13 cellular contexts compared by ENCODE assay signal in the genomic region with DNA sequence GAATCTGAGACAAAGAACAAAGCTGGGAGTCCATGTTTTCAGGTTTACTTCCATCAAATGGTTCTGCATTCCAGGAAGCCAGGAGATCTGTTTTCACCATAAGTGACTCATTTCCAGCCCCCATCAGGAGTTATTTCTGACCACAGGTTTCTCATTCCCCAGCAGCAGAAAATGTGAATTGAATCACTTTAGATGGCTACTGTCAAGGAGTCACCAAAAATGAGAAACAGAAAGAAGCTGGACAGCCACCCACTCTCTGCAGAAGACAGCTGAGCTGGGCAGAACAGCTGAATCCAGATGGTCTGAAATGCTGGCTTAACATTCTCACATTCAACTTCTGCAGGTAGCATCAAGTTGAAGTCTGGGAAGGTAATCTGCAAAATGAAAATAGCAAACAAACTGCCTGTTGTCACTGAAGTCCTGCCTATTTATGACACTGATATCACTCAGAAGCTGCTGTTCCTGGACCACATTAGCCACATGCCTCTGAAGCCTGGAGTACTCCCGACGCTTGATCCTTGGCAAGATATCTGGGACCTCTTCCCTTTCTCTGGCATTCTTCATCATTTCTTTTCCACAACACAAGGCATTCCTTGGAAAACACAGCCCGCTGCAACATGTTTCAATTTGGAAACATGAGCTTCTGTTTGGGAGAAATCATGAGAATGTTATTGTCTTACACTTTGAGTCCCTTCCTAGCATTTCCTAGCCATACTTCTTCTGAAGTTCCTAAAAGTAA. TPM values are rescaled to one million over a fixed set of nuclear protein-coding genes. Genes with fewer than 3 reads are reported as not detected.
DNase-seq lines count a peak whose midpoint lies in the region; ATAC-seq, FAIRE-seq and TF ChIP-seq lines count a peak whose summit lies in the region.
"Had no signal": no experiment of that assay in that cellular context is flagged by ENCODE, and none has a peak within 500 bp of the region (broad histone marks: within the 10 kb centered on the region; RNA-seq: fewer than 3 reads in every experiment).

No MANE protein-coding gene starts in this region.

- TF ChIP-seq POLR2A in sigmoid colon (IDR thresholded peaks at IDR 0.05) = no peak
- no peak for TF ChIP-seq POLR2A in thyroid gland (IDR thresholded peaks at IDR 0.05)

- H3K4me1 Mint-ChIP-seq in HFFc6 (ENCODE audit: low read depth) = peaks cover 50% of the 10 kb centered on the region
- H3K4me1 Mint-ChIP-seq in activated T-helper 17 cell treated with anti-CD3 and anti-CD28 coated beads, Interleukin-2, amount 50 U/mL, for 72 hours = no peaks in the 10 kb centered on the region

- peak overlapping the region; percentile 81 for H3K4me3 Mint-ChIP-seq in HFFc6
- H3K4me3 Mint-ChIP-seq in activated T-helper 17 cell treated with anti-CD3 and anti-CD28 coated beads, Interleukin-2, amount 50 U/mL, for 72 hours = no peak overlapping the region
- H3K4me3 Mint-ChIP-seq: naive thymus-derived CD8-positive, alpha-beta T cell had no signal

- no peak for FAIRE-seq in GM19239 (lab: Jason Lieb, UNC)
- FAIRE-seq: D721Med had no signal

- H3K27ac ChIP-seq in sigmoid colon (peak overlapping the region; percentile 9 to 61 (median 28)), thyroid gland (no peak overlapping the region)

- DNase-seq in HFFc6 (peak; percentile 58), foreskin fibroblast (peak; percentile 52 to 55), sigmoid colon (peak; percentile 69), DMS114 treated with DMSO at 0.1 percent for 48 hours (lab: John Stamatoyannopoulos, UW; ENCODE audit: unreplicated experiment) (no peak), GM19239 (ENCODE audit: insufficient read length, low spot score) (no peak), thyroid gland (no peak)
- DNase-seq: naive thymus-derived CD8-positive, alpha-beta T cell; NCI-H1930; stimulated activated CD4-positive, alpha-beta T cell treated with anti-CD3 and anti-CD28 coated beads, Interleukin-2, amount 100 ng/mL, for 24 hours; substantia nigra had no signal

- TF ChIP-seq CTCF in HFFc6 (IDR thresholded peaks at IDR 0.05) (no peak), foreskin fibroblast (IDR thresholded peaks at IDR 0.05; ENCODE audit: low read depth, low read length) (no peak), sigmoid colon (IDR thresholded peaks at IDR 0.05) (no peak), thyroid gland (IDR thresholded peaks at IDR 0.05) (no peak)

- H3K27me3 ChIP-seq in sigmoid colon (no peaks in the 10 kb centered on the region), thyroid gland (no peaks in the 10 kb centered on the region)

- H3K9me3 ChIP-seq in sigmoid colon = no peaks in the 10 kb centered on the region
- no peaks in the 10 kb centered on the region for H3K9me3 ChIP-seq in thyroid gland

- H3K36me3 ChIP-seq in sigmoid colon = no peaks in the 10 kb centered on the region
- no peaks in the 10 kb centered on the region for H3K36me3 ChIP-seq in thyroid gland

- H3K27me3 Mint-ChIP-seq in HFFc6 (ENCODE audit: insufficient read depth) = peaks cover 2% of the 10 kb centered on the region; the same call in 1 of the 2 replicates
- H3K27me3 Mint-ChIP-seq in activated T-helper 17 cell treated with anti-CD3 and anti-CD28 coated beads, Interleukin-2, amount 50 U/mL, for 72 hours = peaks cover 34% of the 10 kb centered on the region

- H3K36me3 Mint-ChIP-seq in HFFc6 (ENCODE audit: low read depth) = no peaks in the 10 kb centered on the region
- no peaks in the 10 kb centered on the region for H3K36me3 Mint-ChIP-seq in activated T-helper 17 cell treated with anti-CD3 and anti-CD28 coated beads, Interleukin-2, amount 50 U/mL, for 72 hours (ENCODE audit: low read depth)

- ATAC-seq in activated T-helper 17 cell treated with anti-CD3 and anti-CD28 coated beads, Interleukin-2, amount 50 U/mL, for 72 hours (replicated peaks) = peak; percentile 28
- no peak for ATAC-seq in HG02885 (IDR thresholded peaks at IDR 0.05; ENCODE audit: poor library complexity, unreplicated experiment)
- ATAC-seq: naive thymus-derived CD8-positive, alpha-beta T cell had no signal

- WGBS in sigmoid colon, 2 donors = 76 to 81% methylated on average over 3 of the region's 3 CpGs
- 82 to 87% methylated on average over 3 of the region's 3 CpGs for WGBS in thyroid gland, 2 donors

- H3K4me3 ChIP-seq in foreskin fibroblast (ENCODE audit: low read depth in 1 of 2, low read length in 2 of 2) (no peak overlapping the region), sigmoid colon (no peak overlapping the region), thyroid gland (replicated peaks in 1 of 3) (no peak overlapping the region)

- H3K4me1 ChIP-seq in sigmoid colon = peaks cover 0 to 31% (median 25%) of the 10 kb centered on the region in 4 donors
- H3K4me1 ChIP-seq in thyroid gland = no peaks in the 10 kb centered on the region

- H3K27ac Mint-ChIP-seq in HFFc6 = peak overlapping the region; percentile 72
- H3K27ac Mint-ChIP-seq in activated T-helper 17 cell treated with anti-CD3 and anti-CD28 coated beads, Interleukin-2, amount 50 U/mL, for 72 hours = no peak overlapping the region
- H3K27ac Mint-ChIP-seq: naive thymus-derived CD8-positive, alpha-beta T cell had no signal

- H3K9me3 Mint-ChIP-seq in HFFc6 = no peaks in the 10 kb centered on the region
- H3K9me3 Mint-ChIP-seq in activated T-helper 17 cell treated with anti-CD3 and anti-CD28 coated beads, Interleukin-2, amount 50 U/mL, for 72 hours = no peaks in the 10 kb centered on the region

- intact Hi-C loops in sigmoid colon (cut with DNase I) (loop anchor here (5.0 kb wide), 1 partner anchor 49 kb away; no protein-coding TSS in a partner anchor), thyroid gland (cut with DNase I) (no loop called here)

- no peak for TF ChIP-seq EP300 in sigmoid colon (IDR thresholded peaks at IDR 0.05)

RNA-seq across cellular contexts. Expression of a gene that starts 15.3 kb away (rescaled TPM):
- total RNA-seq in HFFc6 (2021; fragmentation: NEBNext Ultra II Directional; extraction: Animal tissue kit (Norgen Biotek cat#: 25700)) = not detected
- not detected for total RNA-seq in activated T-helper 17 cell treated with anti-CD3 and anti-CD28 coated beads, Interleukin-2, amount 50 U/mL, for 72 hours
- 10 to 100 TPM in 3 of 4 donors, 1 to 10 TPM in 1; 9.9 to 62.6 (median 46.0) TPM for total RNA-seq in sigmoid colon
- 10 to 100 TPM in 1 of 3 donors, 1 to 10 TPM in 2; 3.0 to 24.6 (median 5.6) TPM for polyA plus RNA-seq in sigmoid colon
- not detected for total RNA-seq in thyroid gland
- total RNA-seq: naive thymus-derived CD8-positive, alpha-beta T cell had no signal
- polyA plus RNA-seq: naive thymus-derived CD8-positive, alpha-beta T cell had no signal

RNA-seq across cellular contexts. Expression of a gene that starts 18.4 kb away (rescaled TPM):
- total RNA-seq in HFFc6 (2021; fragmentation: NEBNext Ultra II Directional; extraction: Animal tissue kit (Norgen Biotek cat#: 25700)) = not detected
- total RNA-seq in activated T-helper 17 cell treated with anti-CD3 and anti-CD28 coated beads, Interleukin-2, amount 50 U/mL, for 72 hours = not detected
- total RNA-seq in sigmoid colon (1 to 10 TPM in 1 of 4 donors, not detected in 3; 1.6 TPM), thyroid gland (not detected)
- 10 to 100 TPM in 1 of 3 donors, 1 to 10 TPM in 2; 2.5 to 12.5 (median 6.6) TPM for polyA plus RNA-seq in sigmoid colon
- total RNA-seq: naive thymus-derived CD8-positive, alpha-beta T cell had no signal
- polyA plus RNA-seq: naive thymus-derived CD8-positive, alpha-beta T cell had no signal

RNA-seq across cellular contexts. Expression of a gene that starts 30.8 kb away (rescaled TPM):
- not detected for total RNA-seq in HFFc6 (2021; fragmentation: NEBNext Ultra II Directional; extraction: Animal tissue kit (Norgen Biotek cat#: 25700))
- not detected for total RNA-seq in activated T-helper 17 cell treated with anti-CD3 and anti-CD28 coated beads, Interleukin-2, amount 50 U/mL, for 72 hours
- total RNA-seq in sigmoid colon (not detected), thyroid gland (not detected)
- under 1 TPM in 1 of 3 donors, not detected in 2; 0.13 TPM for polyA plus RNA-seq in sigmoid colon
- total RNA-seq: naive thymus-derived CD8-positive, alpha-beta T cell had no signal
- polyA plus RNA-seq: naive thymus-derived CD8-positive, alpha-beta T cell had no signal

RNA-seq across cellular contexts. Expression of a gene that starts 45.7 kb away (rescaled TPM):
- total RNA-seq in HFFc6 (2021; fragmentation: NEBNext Ultra II Directional; extraction: Animal tissue kit (Norgen Biotek cat#: 25700)) = 10 to 100 TPM; 23.2 to 65.9 (median 30.1) TPM
- total RNA-seq in activated T-helper 17 cell treated with anti-CD3 and anti-CD28 coated beads, Interleukin-2, amount 50 U/mL, for 72 hours = not detected
- total RNA-seq in sigmoid colon (100 to 1,000 TPM in 1 of 4 donors, 10 to 100 TPM in 3; 27.6 to 862 (median 38.6) TPM), thyroid gland (10 to 100 TPM; 11.7 to 39.4 (median 23.6) TPM)
- 10 to 100 TPM; 24.3 to 50.5 (median 37.6) TPM for polyA plus RNA-seq in sigmoid colon
- polyA plus RNA-seq: naive thymus-derived CD8-positive, alpha-beta T cell had no signal

RNA-seq across cellular contexts. Expression of a gene that starts 55.5 kb away (rescaled TPM):
- not detected for total RNA-seq in HFFc6 (2021; fragmentation: NEBNext Ultra II Directional; extraction: Animal tissue kit (Norgen Biotek cat#: 25700))
- total RNA-seq in activated T-helper 17 cell treated with anti-CD3 and anti-CD28 coated beads, Interleukin-2, amount 50 U/mL, for 72 hours = not detected
- 1 to 10 TPM in 2 of 4 donors, not detected in 2; 1.7 to 2.1 TPM for total RNA-seq in sigmoid colon
- 10 to 100 TPM in 1 of 3 donors, 1 to 10 TPM in 2; 2.0 to 47.9 (median 9.6) TPM for polyA plus RNA-seq in sigmoid colon
- total RNA-seq in thyroid gland = 1 to 10 TPM; 1.2 to 3.2 (median 1.6) TPM
- total RNA-seq: naive thymus-derived CD8-positive, alpha-beta T cell had no signal
- polyA plus RNA-seq: naive thymus-derived CD8-positive, alpha-beta T cell had no signal

Comparison
In these comparisons a context has a peak if more than half of its experiments do, and no peak if none do; other contexts are left out.
1. DNase-seq: peak in HFFc6 (single experiment), foreskin fibroblast (2 of 2) and sigmoid colon (single experiment); none in DMS114 treated with DMSO at 0.1 percent for 48 hours (single experiment), GM19239 (single experiment) and thyroid gland (0 of 2).
2. H3K27ac ChIP-seq: peak in sigmoid colon (4 of 4); none in thyroid gland (0 of 3).
3. RNA of a gene that starts 15.3 kb away (total RNA-seq): 9.9 to 62.6 TPM in sigmoid colon; not detected in HFFc6, not detected in activated T-helper 17 cell treated with anti-CD3 and anti-CD28 coated beads, Interleukin-2, amount 50 U/mL, for 72 hours and not detected in thyroid gland; every median in the first group is over 10 times any median in the second.